In the genomic region with DNA sequence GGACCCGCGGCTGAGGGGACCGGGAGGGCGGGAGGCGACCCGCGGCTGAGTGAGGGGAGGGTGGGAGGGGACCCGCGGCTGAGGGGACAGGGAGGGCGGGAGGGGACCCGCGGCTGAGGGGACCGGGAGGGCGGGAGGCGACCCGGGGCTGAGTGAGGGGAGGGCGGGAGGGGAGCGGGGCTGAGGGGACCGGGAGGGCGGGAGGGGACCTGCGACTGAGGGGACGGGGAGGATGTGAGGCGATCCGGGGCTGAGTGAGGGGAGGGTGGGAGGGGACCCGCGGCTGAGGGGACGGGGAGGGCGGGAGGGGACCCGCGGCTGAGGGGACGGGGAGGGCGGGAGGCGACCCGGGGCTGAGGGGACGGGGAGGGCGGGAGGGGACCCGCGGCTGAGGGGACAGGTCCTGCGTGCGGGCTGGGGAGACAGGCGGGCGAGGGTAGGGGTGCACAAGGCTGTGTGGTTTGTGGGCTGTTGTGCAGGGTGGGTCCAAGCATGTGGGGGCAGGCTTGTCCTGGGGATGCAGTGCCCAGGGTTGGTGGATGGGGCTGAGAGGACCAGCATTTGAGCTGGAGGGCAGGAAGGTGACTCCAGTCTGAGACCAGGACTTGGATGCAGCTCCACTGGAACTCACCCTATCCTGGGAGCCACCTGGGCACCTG, we compare ENCODE assay signal across 10 cellular contexts. TPM values are rescaled to one million over a fixed set of nuclear protein-coding genes. Genes with fewer than 3 reads are reported as not detected.
DNase-seq lines count a peak whose midpoint lies in the region; ATAC-seq and TF ChIP-seq lines count a peak whose summit lies in the region.
"Had no signal": no experiment of that assay in that cellular context is flagged by ENCODE, and none has a peak within 500 bp of the region (broad histone marks: within the 10 kb centered on the region; RNA-seq: fewer than 3 reads in every experiment).

No MANE protein-coding gene starts in this region.

- H3K4me1 ChIP-seq in DOHH2 (ENCODE audit: control insufficient read depth, low read length): peaks cover 7% of the 10 kb centered on the region; the same call in 1 of the 2 replicates
- H3K4me1 ChIP-seq in heart right ventricle: peaks cover 6 to 18% (median 14%) of the 10 kb centered on the region in 9 donors
- no peaks in the 10 kb centered on the region for H3K4me1 ChIP-seq in psoas muscle

- peaks cover 19% of the 10 kb centered on the region for H3K27me3 ChIP-seq in DOHH2 (ENCODE audit: control insufficient read depth, low read length)
- peaks cover 0 to 39% (median 8%) of the 10 kb centered on the region in 7 donors for H3K27me3 ChIP-seq in heart right ventricle
- H3K27me3 ChIP-seq in psoas muscle (ENCODE audit: insufficient read depth in 3 of 3, low read length in 2 of 3): peaks cover 0 to 50% (median 6%) of the 10 kb centered on the region in 3 donors

- CTCF ChIA-PET in T-cell (lab: Charles Lee): no interaction called here

- no peak overlapping the region for H3K27ac Mint-ChIP-seq in T-cell
- H3K27ac Mint-ChIP-seq: activated T-cell treated with anti-CD3 and anti-CD28 coated beads, Interleukin-2, amount 50 U/mL, for 72 hours had no signal

- no peaks in the 10 kb centered on the region for H3K9me2 ChIP-seq in DOHH2 (replicated peaks; ENCODE audit: control insufficient read depth, low read length)

- peaks cover 0 to 6% (median 0%) of the 10 kb centered on the region in 3 donors for H3K4me1 Mint-ChIP-seq in T-cell

- H3K4me3 Mint-ChIP-seq in T-cell: peak overlapping the region; percentile 59 to 75 (median 64)

- H4K20me1 ChIP-seq in DOHH2 (ENCODE audit: control insufficient read depth, insufficient read depth, low read depth, low read length): no peaks in the 10 kb centered on the region

- DNase-seq in T-cell: peak in 1 of 34 experiments; percentile 12
- no peak for DNase-seq in heart right ventricle
- no peak for DNase-seq in psoas muscle
- no peak for DNase-seq in SIG-M5 (lab: John Stamatoyannopoulos, UW)
- no peak for DNase-seq in AML-193 (lab: John Stamatoyannopoulos, UW)
- no peak for DNase-seq in DMS114 treated with DMSO at 0.1 percent for 48 hours (lab: John Stamatoyannopoulos, UW; ENCODE audit: unreplicated experiment)

- no peaks in the 10 kb centered on the region for H3K9me3 Mint-ChIP-seq in T-cell
- H3K9me3 Mint-ChIP-seq: activated T-cell treated with anti-CD3 and anti-CD28 coated beads, Interleukin-2, amount 50 U/mL, for 72 hours had no signal

- H3K36me3 Mint-ChIP-seq in T-cell: no peaks in the 10 kb centered on the region

- peak overlapping the region; percentile 49; the same call in 1 of the 2 replicates for H3K4me2 ChIP-seq in DOHH2 (ENCODE audit: low read length)

- H3K36me3 ChIP-seq in DOHH2 (ENCODE audit: control insufficient read depth, low read length) (no peaks in the 10 kb centered on the region), heart right ventricle (no peaks in the 10 kb centered on the region), psoas muscle (ENCODE audit: insufficient read depth in 1 of 2, low read depth in 1 of 2) (no peaks in the 10 kb centered on the region)

- no peaks in the 10 kb centered on the region for H3K9me3 ChIP-seq in DOHH2 (ENCODE audit: control insufficient read depth, insufficient read depth, low read length)
- no peaks in the 10 kb centered on the region for H3K9me3 ChIP-seq in heart right ventricle
- H3K9me3 ChIP-seq in psoas muscle: no peaks in the 10 kb centered on the region

- H3K27ac ChIP-seq in DOHH2 (ENCODE audit: low read depth, low read length) (no peak overlapping the region), heart right ventricle (no peak overlapping the region), psoas muscle (no peak overlapping the region)

- H3K79me2 ChIP-seq in DOHH2 (ENCODE audit: control insufficient read depth, low read length): no peaks in the 10 kb centered on the region

- H3K4me3 ChIP-seq in DOHH2 (ENCODE audit: low read length) (peak overlapping the region; percentile 52), heart right ventricle (peak overlapping the region; percentile 40 to 70 (median 66)), psoas muscle (peak overlapping the region; percentile 72)

- TF ChIP-seq CTCF in DOHH2 (IDR thresholded peaks at IDR 0.05; ENCODE audit: low read depth, low read length, poor library complexity, severe bottlenecking) (no peak), heart right ventricle (IDR thresholded peaks at IDR 0.05) (no peak), psoas muscle (IDR thresholded peaks at IDR 0.05) (no peak)

- WGBS in heart right ventricle, 2 donors: 4 to 7% methylated on average over 29 to 38 of the region's 42 CpGs
- 10 to 18% (median 12%) methylated on average over 7 to 38 of the region's 42 CpGs for WGBS in psoas muscle, 3 donors

- peaks cover under 1 to 13% of the 10 kb centered on the region in 2 donors for H3K27me3 Mint-ChIP-seq in T-cell

- POLR2A ChIA-PET in T-cell (lab: Charles Lee): no interaction called here

- ATAC-seq in T-cell (replicated peaks in 1 of 4) (no peak), heart right ventricle (no peak), psoas muscle (no peak), HG03139 (IDR thresholded peaks at IDR 0.05; ENCODE audit: unreplicated experiment) (no peak)

- intact Hi-C loops in heart right ventricle (cut with DNase I) (loop anchor here in 1 of 10 donors (5.0 kb wide), 1 partner anchor 33 kb away; no protein-coding TSS in a partner anchor), psoas muscle (cut with DNase I) (no loop called here)

- H3F3A ChIP-seq in DOHH2 (ENCODE audit: control insufficient read depth, insufficient read depth): peaks cover 4% of the 10 kb centered on the region; the same call in 1 of the 2 replicates

RNA-seq across cellular contexts. Expression of gene PLD4, which starts 9.2 kb away (rescaled TPM):
- total RNA-seq in T-cell: 1 to 10 TPM in 4 of 5 donors, under 1 TPM in 1; 0.65 to 4.9 (median 3.9) TPM
- under 1 TPM in 9 of 10 donors, not detected in 1; 0.23 to 0.91 (median 0.50) TPM for total RNA-seq in heart right ventricle
- under 1 TPM; 0.07 to 0.13 TPM for polyA plus RNA-seq in heart right ventricle
- under 1 TPM in 2 of 4 donors, not detected in 2; 0.04 to 0.25 TPM for total RNA-seq in psoas muscle
- not detected for polyA plus RNA-seq in psoas muscle
- total RNA-seq: RPMI7951 had no signal

RNA-seq across cellular contexts. Expression of gene AHNAK2, which starts 44.3 kb away (rescaled TPM):
- under 1 TPM in 3 of 5 donors, not detected in 2; 0.20 to 0.38 (median 0.22) TPM for total RNA-seq in T-cell
- total RNA-seq in heart right ventricle: 10 to 100 TPM in 1 of 10 donors, 1 to 10 TPM in 9; 1.1 to 29.5 (median 2.6) TPM
- 1 to 10 TPM; 3.5 to 4.0 TPM for polyA plus RNA-seq in heart right ventricle
- total RNA-seq in psoas muscle: 1 to 10 TPM; 1.3 to 4.7 (median 3.4) TPM
- 1 to 10 TPM in 1 of 3 donors, under 1 TPM in 2; 0.69 to 2.0 (median 0.75) TPM for polyA plus RNA-seq in psoas muscle

RNA-seq across cellular contexts. Expression of gene CLBA1, which starts 51.7 kb away (rescaled TPM):
- total RNA-seq in T-cell (1 to 10 TPM; 1.2 to 3.4 (median 2.7) TPM), heart right ventricle (1 to 10 TPM; 1.2 to 3.1 (median 2.4) TPM), psoas muscle (1 to 10 TPM; 1.3 to 2.2 (median 1.6) TPM)
- polyA plus RNA-seq in heart right ventricle (1 to 10 TPM; 2.9 to 3.5 TPM), psoas muscle (1 to 10 TPM; 1.7 to 6.8 (median 6.1) TPM)
